In genomic region chr1:104706631-104707147, GRCh38 we compare ENCODE assay signal across 12 cellular contexts.
DNase-seq lines count a peak whose midpoint lies in the region; ATAC-seq and TF ChIP-seq lines count a peak whose summit lies in the region.
"Had no signal": no experiment of that assay in that cellular context is flagged by ENCODE, and none has a peak within 500 bp of the region (broad histone marks: within the 10 kb centered on the region; RNA-seq: fewer than 3 reads in every experiment).

No MANE protein-coding gene starts in this region.

- H3K9me3 Mint-ChIP-seq in CD14-positive monocyte: peaks cover 0 to 13% (median 4%) of the 10 kb centered on the region in 7 donors

- CTCF ChIA-PET in AG04449 (lab: Yijun Ruan, JAX): no interaction called here

- in situ Hi-C loops in KBM-7 (cut with MboI; ENCODE audit: low pct_unique_long_range_greater_than_20kb, low sequenced_read_pairs): no loop called here

- no peaks in the 10 kb centered on the region for H3K36me3 Mint-ChIP-seq in CD14-positive monocyte

- peak overlapping the region in 1 of 2 donors; percentile 43 for H3K4me3 Mint-ChIP-seq in CD14-positive monocyte
- H3K4me3 Mint-ChIP-seq: T-helper 1 cell treated with Interleukin-12 subunit alpha and Interleukin-12 subunit beta and Interleukin-4 antibody, amounts not matched to agents 30 μg/mL and 1 μg/mL, for 36 hours had no signal

- no peak for TF ChIP-seq CTCF in AG04449 (IDR thresholded peaks at IDR 0.05; ENCODE audit: insufficient read depth, low read length, missing control alignments)
- no peak for TF ChIP-seq CTCF in WI38 (IDR thresholded peaks at IDR 0.05; ENCODE audit: low read depth, low read length)
- no peak for TF ChIP-seq CTCF in CD14-positive monocyte (IDR thresholded peaks at IDR 0.05)

- POLR2A ChIA-PET in AG04449 (lab: Yijun Ruan, JAX): no interaction called here

- intact Hi-C loops in CD14-positive monocyte (cut with micrococcal nuclease) (no loop called here), cardiac septum (cut with DNase I) (no loop called here)

- DNase-seq in AG04449 (ENCODE audit: low read depth, low spot score) (no peak), KBM-7 (peak; percentile 16), CD14-positive monocyte (ENCODE audit: low spot score) (no peak), NCI-H524 treated with DMSO at 0.1 percent for 48 hours (lab: John Stamatoyannopoulos, UW) (no peak), cardiac septum (ENCODE audit: low spot score) (no peak)
- no peak for DNase-seq in activated effector memory CD4-positive, alpha-beta T cell treated with anti-CD3 and anti-CD28 coated beads, Interleukin-2, amount 50 U/mL, for 16 hours
- DNase-seq: midbrain, upper lobe of right lung had no signal

- H3K4me1 Mint-ChIP-seq in CD14-positive monocyte: no peaks in the 10 kb centered on the region

- H3K4me3 ChIP-seq in AG04449 (ENCODE audit: low read depth, low read length) (peak overlapping the region; percentile 29), WI38 (ENCODE audit: low read depth, low read length) (peak overlapping the region; percentile 54)
- H3K4me3 ChIP-seq: upper lobe of right lung had no signal

- ATAC-seq in GM18517 (IDR thresholded peaks at IDR 0.05; ENCODE audit: unreplicated experiment): peak; percentile 63
- ATAC-seq: esophagus mucosa, upper lobe of right lung had no signal

- H3K27me3 Mint-ChIP-seq in CD14-positive monocyte (ENCODE audit: low read depth in 3 of 3): peaks cover 0 to 1% (median 0%) of the 10 kb centered on the region in 3 donors

- H3K27ac Mint-ChIP-seq in CD14-positive monocyte: no peak overlapping the region
- H3K27ac Mint-ChIP-seq: T-helper 1 cell treated with Interleukin-12 subunit alpha and Interleukin-12 subunit beta and Interleukin-4 antibody, amounts not matched to agents 30 μg/mL and 1 μg/mL, for 36 hours had no signal
